In genomic region chr2:26812731-26813130, GRCh38 we compare ENCODE assay signal across 34 cellular contexts. TPM values are rescaled to one million over a fixed set of nuclear protein-coding genes. Genes with fewer than 3 reads are reported as not detected.
"Had no signal": no experiment of that assay in that cellular context is flagged by ENCODE, and none has a peak within 500 bp of the region (broad histone marks: within the 10 kb centered on the region; RNA-seq: fewer than 3 reads in every experiment).

No MANE protein-coding gene starts in this region.

- H3K27ac ChIP-seq: body of pancreas, cardiac muscle cell, colonic mucosa, epithelial cell of prostate, esophagus squamous epithelium, gastroesophageal sphincter, WERI-Rb-1 had no signal

- H3K9me3 Mint-ChIP-seq: activated B cell treated with CpG ODN at 0.5 μM for 24 hours; activated CD4-positive, alpha-beta memory T cell treated with anti-CD3 and anti-CD28 coated beads, Interleukin-2, amount 10 ng/mL, durations not matched to agents 7 days and 5 days; activated naive CD4-positive, alpha-beta T cell treated with anti-CD3 and anti-CD28 coated beads for 36 hours; activated T-helper 1 cell treated with anti-CD3 and anti-CD28 coated beads, Interleukin-12 subunit alpha, Interleukin-12 subunit beta, Interleukin-2, Interleukin-4 antibody, amounts not matched to agents 30 ng/mL and 10 ng/mL and 1 ng/mL, durations not matched to agents 14 hours and 24 hours and 36 hours; activated T-helper 2 cell treated with anti-CD3 and anti-CD28 coated beads, Interferon-gamma antibody, Interleukin-2, Interleukin-4, amounts not matched to agents 10 μg/mL and 5 μg/mL and 100 μg/mL, durations not matched to agents 14 hours and 24 hours and 36 hours; T-helper 2 cell treated with Interferon-gamma antibody and Interleukin-4, amounts not matched to agents 5 μg/mL and 100 μg/mL, for 36 hours had no signal

- H3K4me1 Mint-ChIP-seq: activated B cell treated with CpG ODN at 0.5 μM for 24 hours had no signal

- H3K9me3 ChIP-seq: body of pancreas, colonic mucosa, esophagus squamous epithelium, gastroesophageal sphincter had no signal

- H3K4me1 ChIP-seq: body of pancreas, colonic mucosa, gastroesophageal sphincter had no signal

- H3K27ac Mint-ChIP-seq: activated B cell treated with CpG ODN at 0.5 μM for 24 hours; activated CD4-positive, alpha-beta memory T cell treated with anti-CD3 and anti-CD28 coated beads, Interleukin-2, amount 10 ng/mL, durations not matched to agents 7 days and 5 days; activated naive CD4-positive, alpha-beta T cell treated with anti-CD3 and anti-CD28 coated beads for 36 hours; activated naive CD8-positive, alpha-beta T cell; activated T-helper 1 cell treated with anti-CD3 and anti-CD28 coated beads, Interleukin-12 subunit alpha, Interleukin-12 subunit beta, Interleukin-2, Interleukin-4 antibody, amounts not matched to agents 30 ng/mL and 10 ng/mL and 1 ng/mL, durations not matched to agents 14 hours and 24 hours and 36 hours; activated T-helper 2 cell treated with anti-CD3 and anti-CD28 coated beads, Interferon-gamma antibody, Interleukin-2, Interleukin-4, amounts not matched to agents 10 μg/mL and 5 μg/mL and 100 μg/mL, durations not matched to agents 14 hours and 24 hours and 36 hours; T-helper 17 cell; T-helper 2 cell treated with Interferon-gamma antibody and Interleukin-4, amounts not matched to agents 5 μg/mL and 100 μg/mL, for 36 hours had no signal

- H3K4me3 Mint-ChIP-seq: activated B cell treated with CpG ODN at 0.5 μM for 24 hours; activated CD4-positive, alpha-beta memory T cell treated with anti-CD3 and anti-CD28 coated beads, Interleukin-2, amount 10 ng/mL, durations not matched to agents 7 days and 5 days; activated naive CD4-positive, alpha-beta T cell treated with anti-CD3 and anti-CD28 coated beads for 36 hours; activated naive CD8-positive, alpha-beta T cell; activated T-helper 1 cell treated with anti-CD3 and anti-CD28 coated beads, Interleukin-12 subunit alpha, Interleukin-12 subunit beta, Interleukin-2, Interleukin-4 antibody, amounts not matched to agents 30 ng/mL and 10 ng/mL and 1 ng/mL, durations not matched to agents 14 hours and 24 hours and 36 hours; T-helper 17 cell; T-helper 2 cell treated with Interferon-gamma antibody and Interleukin-4, amounts not matched to agents 5 μg/mL and 100 μg/mL, for 36 hours had no signal

- DNase-seq: activated B cell treated with CpG ODN at 0.5 μM for 24 hours; activated CD4-positive, alpha-beta memory T cell treated with anti-CD3 and anti-CD28 coated beads, Interleukin-2, amount 10 ng/mL, durations not matched to agents 7 days and 5 days; activated CD4-positive, alpha-beta T cell treated with anti-CD3 and anti-CD28 coated beads for 48 hours; activated CD4-positive, alpha-beta T cell treated with anti-CD3 and anti-CD28 coated beads, Interleukin-2, amount 50 U/mL, for 4 hours; activated effector memory CD4-positive, alpha-beta T cell treated with anti-CD3 and anti-CD28 coated beads, Interleukin-2, amount 50 U/mL, for 16 hours; activated naive CD4-positive, alpha-beta T cell treated with anti-CD3 and anti-CD28 coated beads for 36 hours; activated T-cell treated with anti-CD3 and anti-CD28 coated beads, Interleukin-2, amount 50 U/mL, for 1 hour; activated T-cell treated with anti-CD3 and anti-CD28 coated beads, Interleukin-2, amount 50 U/mL, for 48 hours; amniotic stem cell; anterior cingulate cortex; body of pancreas; central memory CD4-positive, alpha-beta T cell; cerebellar nuclear complex; colonic mucosa; effector CD8-positive, alpha-beta T cell; esophagus squamous epithelium; foreskin melanocyte; T-helper 1 cell; T-helper 17 cell; T1000; WERI-Rb-1 had no signal

- H3K36me3 ChIP-seq: cardiac muscle cell, colonic mucosa, esophagus squamous epithelium, gastroesophageal sphincter, WERI-Rb-1 had no signal

- H3K27me3 ChIP-seq: body of pancreas, cardiac muscle cell, colonic mucosa had no signal

- H3K36me3 Mint-ChIP-seq: activated naive CD8-positive, alpha-beta T cell had no signal

- FAIRE-seq: endometrium, endothelial cell of umbilical vein had no signal

- H3K4me3 ChIP-seq: body of pancreas, cardiac muscle cell, colonic mucosa, esophagus squamous epithelium, gastroesophageal sphincter had no signal

RNA-seq across cellular contexts. Expression of gene CENPA, which starts 26.9 kb away (rescaled TPM):
- total RNA-seq: body of pancreas, gastroesophageal sphincter had no signal

RNA-seq across cellular contexts. Expression of gene DPYSL5, which starts 35.2 kb away (rescaled TPM):
- total RNA-seq: activated B cell treated with CpG ODN at 0.5 μM for 24 hours; activated CD4-positive, alpha-beta memory T cell treated with anti-CD3 and anti-CD28 coated beads, Interleukin-2, amount 10 ng/mL, durations not matched to agents 7 days and 5 days; activated T-helper 2 cell treated with anti-CD3 and anti-CD28 coated beads, Interferon-gamma antibody, Interleukin-2, Interleukin-4, amounts not matched to agents 10 μg/mL and 5 μg/mL and 100 μg/mL, durations not matched to agents 14 hours and 24 hours and 36 hours; body of pancreas; endothelial cell of umbilical vein; esophagus squamous epithelium; fibroblast of lung; fibroblast of villous mesenchyme; glomerular endothelial cell; T-helper 17 cell had no signal
- polyA plus RNA-seq: endothelial cell of umbilical vein, esophagus, fibroblast of lung had no signal
